In the genomic region with DNA sequence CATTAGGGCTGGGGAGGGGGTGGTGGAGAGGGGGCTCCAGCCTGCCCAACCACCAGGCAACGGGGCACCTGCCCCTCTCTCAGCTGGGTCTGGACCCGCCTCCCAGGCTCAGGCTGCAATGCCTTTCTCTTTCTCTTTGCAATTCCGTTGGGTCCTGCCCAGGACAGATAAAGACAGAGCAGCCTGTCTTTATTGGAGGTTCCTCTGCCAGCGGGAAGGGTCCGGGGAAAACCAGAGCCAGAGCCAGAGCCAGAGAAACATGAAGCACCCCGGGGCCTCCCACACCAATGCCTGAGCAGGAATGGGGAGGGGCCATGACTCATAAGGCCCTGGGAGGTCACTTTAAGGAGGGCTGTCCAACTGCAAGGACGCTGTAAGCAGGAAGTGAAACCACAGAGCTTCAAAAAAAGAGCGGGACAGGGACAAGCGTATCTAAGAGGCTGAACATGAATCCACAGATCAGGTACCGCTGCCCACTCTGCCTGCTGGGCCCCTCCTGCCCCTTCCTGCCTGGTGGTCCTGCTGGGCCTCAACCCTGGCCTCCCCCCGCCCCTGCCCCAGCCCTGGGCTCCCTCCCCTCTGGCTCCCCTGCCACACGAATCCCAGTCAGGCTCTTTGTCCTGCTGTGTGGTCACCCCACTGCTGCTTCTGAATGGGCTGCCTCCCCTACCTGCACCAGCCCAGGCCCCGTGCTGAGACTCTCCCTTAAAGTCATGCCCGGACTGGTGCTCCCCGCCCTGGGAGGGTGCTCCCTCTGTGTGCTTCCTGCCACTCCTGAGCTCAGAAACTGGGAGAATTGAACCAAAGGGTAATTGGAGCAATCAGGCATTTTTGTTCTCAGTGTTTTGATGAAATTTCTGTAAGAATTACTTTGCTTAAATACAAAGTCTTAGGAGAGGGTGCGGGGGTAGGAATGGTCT, we compare ENCODE assay signal across 8 cellular contexts. TPM values are rescaled to one million over a fixed set of nuclear protein-coding genes. Genes with fewer than 3 reads are reported as not detected.
DNase-seq lines count a peak whose midpoint lies in the region; ATAC-seq and FAIRE-seq lines count a peak whose summit lies in the region.

Gene APOBEC3B, plus strand, starts transcription at position 340 of the 920 bp plus-strand sequence. Its CDS starts 107 bp downstream, at position 447.

- H3K9me3 Mint-ChIP-seq in activated T-helper 17 cell treated with anti-CD3 and anti-CD28 coated beads, Interleukin-2, amount 50 U/mL, for 72 hours = no peaks in the 10 kb centered on the region

- peak within 1 kb of the TSS; percentile 77 for H3K4me3 Mint-ChIP-seq in activated T-helper 17 cell treated with anti-CD3 and anti-CD28 coated beads, Interleukin-2, amount 50 U/mL, for 72 hours

- peak within 1 kb of the TSS; percentile 82 for H3K27ac Mint-ChIP-seq in activated T-helper 17 cell treated with anti-CD3 and anti-CD28 coated beads, Interleukin-2, amount 50 U/mL, for 72 hours

- H3K27me3 Mint-ChIP-seq in activated T-helper 17 cell treated with anti-CD3 and anti-CD28 coated beads, Interleukin-2, amount 50 U/mL, for 72 hours = no peaks in the 10 kb centered on the region

- peaks cover 8% of the 10 kb centered on the region for H3K36me3 Mint-ChIP-seq in activated T-helper 17 cell treated with anti-CD3 and anti-CD28 coated beads, Interleukin-2, amount 50 U/mL, for 72 hours (ENCODE audit: low read depth)

- peaks cover 33% of the 10 kb centered on the region for H3K4me1 Mint-ChIP-seq in activated T-helper 17 cell treated with anti-CD3 and anti-CD28 coated beads, Interleukin-2, amount 50 U/mL, for 72 hours

- ATAC-seq in HG03103 (IDR thresholded peaks at IDR 0.05; ENCODE audit: low read depth, unreplicated experiment) = peak; percentile 47
- ATAC-seq in activated T-helper 17 cell treated with anti-CD3 and anti-CD28 coated beads, Interleukin-2, amount 50 U/mL, for 72 hours (replicated peaks) = peak; percentile 71

- no peak for FAIRE-seq in frontal cortex (lab: Jason Lieb, UNC)

- DNase-seq in NCI-H2227 (lab: John Stamatoyannopoulos, UW; ENCODE audit: unreplicated experiment) (peak; percentile 16), NCI-H2227 treated with DMSO at 0.1 percent for 48 hours (lab: John Stamatoyannopoulos, UW) (no peak), RKO (ENCODE audit: low spot score) (peak; percentile 96), frontal cortex (ENCODE audit: low spot score in 2 of 2) (peak; percentile 28 to 81), nucleus accumbens (lab: John Stamatoyannopoulos, UW) (peak in 38 of 56 donors; percentile 1 to 63 (median 26)), substantia nigra (lab: John Stamatoyannopoulos, UW) (peak in 34 of 49 donors; percentile 9 to 75 (median 32))

- H3K27ac ChIP-seq in substantia nigra (ENCODE audit: low read depth, low read length, poor library complexity, severe bottlenecking) = peak within 1 kb of the TSS; percentile 21

RNA-seq across cellular contexts. Expression of gene APOBEC3B, which starts in this region (rescaled TPM):
- 10 to 100 TPM in 1 of 2 donors, 1 to 10 TPM in 1; 9.2 to 33.6 TPM for total RNA-seq in activated T-helper 17 cell treated with anti-CD3 and anti-CD28 coated beads, Interleukin-2, amount 50 U/mL, for 72 hours
- total RNA-seq in frontal cortex = not detected

Comparison
In these comparisons a context has a peak if more than half of its experiments do, and no peak if none do; other contexts are left out.
1. RNA of gene APOBEC3B (total RNA-seq): 9.2 to 33.6 TPM in activated T-helper 17 cell treated with anti-CD3 and anti-CD28 coated beads, Interleukin-2, amount 50 U/mL, for 72 hours; not detected in frontal cortex (single experiment); every median in the first group is over 10 times any median in the second.
2. Peak in DNase-seq in frontal cortex; RNA of the gene not detected or under 1 TPM.